In genomic region chr3:9231006-9231405, GRCh38 we compare ENCODE assay signal across 10 cellular contexts. TPM values are rescaled to one million over a fixed set of nuclear protein-coding genes. Genes with fewer than 3 reads are reported as not detected.
"Had no signal": no experiment of that assay in that cellular context is flagged by ENCODE, and none has a peak within 500 bp of the region (broad histone marks: within the 10 kb centered on the region; RNA-seq: fewer than 3 reads in every experiment).

No MANE protein-coding gene starts in this region.

- H3K27me3 ChIP-seq: suprapubic skin, upper lobe of left lung had no signal

- H3K4me3 ChIP-seq: suprapubic skin, upper lobe of left lung had no signal

- H3K27ac ChIP-seq: suprapubic skin, upper lobe of left lung had no signal

- ATAC-seq: left colon had no signal

- DNase-seq: activated B cell treated with CpG ODN at 0.5 μM for 24 hours; activated CD4-positive, alpha-beta T cell treated with anti-CD3 and anti-CD28 coated beads, Interleukin-2, amount 10 ng/mL, durations not matched to agents 24 days and 14 days; immature natural killer cell; left colon; stimulated activated CD4-positive, alpha-beta T cell treated with anti-CD3 and anti-CD28 coated beads, Interleukin-12 subunit alpha, Interleukin-12 subunit beta, amount 100 ng/mL, for 4 hours; stimulated activated naive CD4-positive, alpha-beta T cell treated with Interleukin-2 at 50 U/mL for 16 hours; T-helper 2 cell; upper lobe of left lung had no signal

- H3K9me3 ChIP-seq: suprapubic skin, upper lobe of left lung had no signal

- H3K4me1 ChIP-seq: upper lobe of left lung had no signal

- H3K36me3 ChIP-seq: suprapubic skin, upper lobe of left lung had no signal

RNA-seq across cellular contexts. Expression of gene SRGAP3, which starts 18.4 kb away (rescaled TPM):
- total RNA-seq: endothelial cell of umbilical vein had no signal
